ENCODE assay signal across 8 cellular contexts in the genomic region with DNA sequence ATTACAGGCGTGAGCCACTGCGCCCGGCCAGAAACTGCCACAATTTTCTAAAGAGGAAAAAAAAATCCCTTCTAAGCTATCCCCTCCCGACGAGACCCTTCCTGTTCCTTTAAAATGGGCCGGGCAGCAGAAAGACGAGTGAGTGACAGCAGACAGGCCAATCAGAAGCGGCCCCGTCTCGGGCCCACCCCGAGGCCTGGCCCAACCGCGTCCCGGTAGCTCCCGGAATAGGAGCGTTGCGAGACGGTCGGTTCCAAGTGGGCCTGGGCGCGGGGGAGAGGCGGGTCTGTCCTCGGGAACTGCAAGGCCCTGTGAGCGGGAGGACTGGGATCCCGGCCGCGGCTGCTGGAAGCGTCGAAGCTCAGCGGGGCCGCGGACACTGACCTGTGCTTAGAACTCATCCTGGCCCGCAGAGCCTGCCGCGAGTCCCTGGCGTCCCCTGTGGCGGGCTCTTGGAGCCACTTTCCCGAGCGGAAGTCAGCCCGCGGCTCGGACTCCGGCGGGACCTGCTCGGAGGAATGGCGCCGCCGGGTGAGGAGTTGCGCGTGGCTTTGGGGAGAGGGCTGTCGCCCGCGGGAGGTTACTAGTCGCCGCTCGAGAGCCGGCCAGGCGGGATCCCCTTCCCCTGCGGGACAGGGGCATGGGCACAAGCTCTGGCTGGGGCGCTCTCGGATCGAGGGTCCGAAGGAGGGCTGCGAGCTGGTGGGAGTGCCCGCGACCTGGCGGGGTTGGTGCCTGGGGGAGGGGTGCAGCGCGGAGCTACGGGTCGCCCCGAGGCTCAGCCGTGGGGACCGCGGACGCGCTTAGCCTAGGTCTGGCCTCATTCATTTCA. TPM values are rescaled to one million over a fixed set of nuclear protein-coding genes. Genes with fewer than 3 reads are reported as not detected.
DNase-seq lines count a peak whose midpoint lies in the region; ATAC-seq and TF ChIP-seq lines count a peak whose summit lies in the region.

Gene MROH8 (minus strand): TSS at position 710 of the 832 bp plus-strand sequence.
Gene RPN2 (plus strand): TSS at position 492 of the 832 bp plus-strand sequence. CDS start 27 bp downstream, at position 519.

- H3K4me1 Mint-ChIP-seq in activated B cell treated with CpG ODN at 0.5 μM for 24 hours (peaks cover 45% of the 10 kb centered on the region), immature natural killer cell (peaks cover 39 to 52% of the 10 kb centered on the region in 2 donors)

- peak within 1 kb of the TSS; percentile 85 for H3K4me3 ChIP-seq in AG09309 (ENCODE audit: control insufficient read depth, low read depth, low read length)

- no peaks in the 10 kb centered on the region for H3K9me3 Mint-ChIP-seq in activated B cell treated with CpG ODN at 0.5 μM for 24 hours
- H3K9me3 Mint-ChIP-seq in immature natural killer cell, result no peaks in the 10 kb centered on the region

- TF ChIP-seq CTCF in AG09309 (IDR thresholded peaks at IDR 0.05; ENCODE audit: control insufficient read depth, insufficient read depth, low read depth, low read length, missing control alignments) (no peak), activated B cell treated with CpG ODN at 0.5 μM for 24 hours (IDR thresholded peaks at IDR 0.05) (no peak)

- peak within 1 kb of the TSS; percentile 99 for H3K27ac Mint-ChIP-seq in activated B cell treated with CpG ODN at 0.5 μM for 24 hours
- H3K27ac Mint-ChIP-seq in immature natural killer cell, result peak within 1 kb of the TSS; percentile 84 to 98 (median 96)

- CTCF ChIA-PET in activated B cell treated with CpG ODN at 0.5 μM for 24 hours (lab: Charles Lee), result interaction anchor here (0.9 to 4.0 kb wide), 6 partner anchors 12 to 356 kb away, joined by 3 to 48 read pairs (median 4); no protein-coding TSS in a partner anchor

- ATAC-seq in GM19023 (IDR thresholded peaks at IDR 0.05; ENCODE audit: unreplicated experiment) (peak; percentile 92), HG03196 (IDR thresholded peaks at IDR 0.05; ENCODE audit: unreplicated experiment) (peak; percentile 87), activated B cell treated with CpG ODN at 0.5 μM for 24 hours (ENCODE audit: low read depth) (peak; percentile 91)

- intact Hi-C loops in activated B cell treated with CpG ODN at 0.5 μM for 24 hours (cut with micrococcal nuclease), result loop anchor here (1.0 to 2.0 kb wide), 10 partner anchors 16 to 1406 kb away; partner anchors contain the start of genes MANBAL, PHF20, RPRD1B and SAMHD1

- peaks cover 28% of the 10 kb centered on the region for H3K36me3 Mint-ChIP-seq in activated B cell treated with CpG ODN at 0.5 μM for 24 hours (ENCODE audit: low read depth)
- peaks cover 0 to 9% (median 8%) of the 10 kb centered on the region in 3 donors for H3K36me3 Mint-ChIP-seq in immature natural killer cell

- H3K27me3 Mint-ChIP-seq in activated B cell treated with CpG ODN at 0.5 μM for 24 hours (no peaks in the 10 kb centered on the region), immature natural killer cell (ENCODE audit: low read depth in 3 of 3) (peaks cover 3 to 18% (median 12%) of the 10 kb centered on the region in 3 donors)

- H3K27ac ChIP-seq in caudate nucleus (ENCODE audit: low read depth, low read length), result peak within 1 kb of the TSS; percentile 97

- H3K4me3 Mint-ChIP-seq in activated B cell treated with CpG ODN at 0.5 μM for 24 hours, result peak within 1 kb of the TSS; percentile 98
- peak within 1 kb of the TSS; percentile 93 to 99 (median 95) for H3K4me3 Mint-ChIP-seq in immature natural killer cell

- POLR2A ChIA-PET in activated B cell treated with CpG ODN at 0.5 μM for 24 hours (lab: Charles Lee), result interaction anchor here (0.6 to 2.6 kb wide), 35 partner anchors 11 to 1627 kb away, joined by 3 to 31 read pairs (median 4); partner anchors contain the start of genes AAR2, BLCAP, MANBAL and PPP1R16B

- peak; percentile 92 for DNase-seq in AG09309 (ENCODE audit: low read depth)
- peak; percentile 96 for DNase-seq in NCI-H226
- peak; percentile 88 for DNase-seq in activated B cell treated with CpG ODN at 0.5 μM for 24 hours
- DNase-seq in caudate nucleus (lab: John Stamatoyannopoulos, UW), result peak; percentile 65 to 99 (median 96)
- DNase-seq in immature natural killer cell, result peak; percentile 93 to 94 (median 93)
- peak; percentile 93 for DNase-seq in smooth muscle cell of the brain vasculature (ENCODE audit: low read depth, low spot score)

RNA-seq across cellular contexts. Expression of gene MROH8, which starts in this region (rescaled TPM):
- 3.2 and 5.9 TPM in 2 replicates for total RNA-seq in activated B cell treated with CpG ODN at 0.5 μM for 24 hours
- polyA plus RNA-seq in immature natural killer cell, result 1 to 10 TPM; 2.1 to 3.4 (median 2.6) TPM

RNA-seq across cellular contexts. Expression of gene RPN2, which starts in this region (rescaled TPM):
- 106 and 109 TPM in 2 replicates for total RNA-seq in activated B cell treated with CpG ODN at 0.5 μM for 24 hours
- 100 to 1,000 TPM; 238 to 353 (median 312) TPM for polyA plus RNA-seq in immature natural killer cell

Comparison
In these comparisons a context has a peak if more than half of its experiments do, and no peak if none do; other contexts are left out.
1. Peak in every context shown above with its lines: DNase-seq, ATAC-seq, H3K4me3 ChIP-seq and H3K27ac ChIP-seq.